1 cellular context compared by ENCODE assay signal in genomic region chr17:7437369-7437863, GRCh38.
TF ChIP-seq lines count a peak whose summit lies in the region.

No MANE protein-coding gene starts in this region.

TF ChIP-seq in SK-N-SH treated with all-trans-retinoic acid at 6 μM for 48 hours, 23 proteins besides CTCF, POLR2A, EP300 and RAD21 (continued from another document):
- TF ChIP-seq TCF4 (CRISPR knock-in tag; IDR thresholded peaks at IDR 0.05; ENCODE audit: borderline replicate concordance): no peak
